8 cellular contexts compared by ENCODE assay signal in the genomic region with DNA sequence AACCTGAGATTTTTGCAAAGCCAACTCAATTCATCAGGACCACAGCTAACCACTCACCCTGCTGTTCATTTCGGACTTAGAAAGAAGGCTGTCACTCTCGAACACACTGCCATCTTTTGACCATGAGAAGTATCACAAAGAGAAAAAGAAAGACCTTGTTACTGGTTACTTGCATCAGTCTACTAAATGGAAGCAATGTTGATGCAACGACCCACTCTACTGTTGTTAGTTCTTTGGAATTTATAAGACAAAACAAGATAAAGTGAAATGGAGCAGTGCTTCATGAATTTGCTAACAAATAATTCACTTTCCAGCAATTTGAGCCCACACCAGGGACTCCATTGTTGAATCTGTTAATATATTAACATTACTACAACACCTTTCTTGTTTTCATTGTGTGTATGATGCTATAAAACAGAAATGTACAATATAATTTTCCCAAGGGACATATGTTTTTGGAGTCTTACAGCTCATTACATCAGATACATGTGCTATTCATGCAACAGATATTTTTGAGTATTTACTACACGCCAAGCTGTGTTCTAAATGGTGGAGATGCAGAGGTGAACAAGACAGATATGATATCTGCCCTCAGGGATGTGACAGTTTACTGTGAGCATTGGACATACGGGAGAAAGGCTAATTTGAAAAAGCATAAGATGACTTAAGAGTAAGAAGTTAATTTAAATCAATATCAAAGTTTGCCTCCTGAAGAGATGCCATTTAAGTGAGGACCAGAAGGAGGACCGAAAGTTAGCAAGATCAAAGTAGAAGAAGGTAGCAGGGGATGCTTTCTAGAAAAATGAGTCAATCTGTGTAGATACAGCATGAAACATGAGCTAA.
DNase-seq lines count a peak whose midpoint lies in the region; ATAC-seq, FAIRE-seq and TF ChIP-seq lines count a peak whose summit lies in the region.

No MANE protein-coding gene starts in this region.

- no peak overlapping the region for H3K9ac ChIP-seq in smooth muscle cell (ENCODE audit: low read depth)

- H2AFZ ChIP-seq in smooth muscle cell (ENCODE audit: low read depth) = peak overlapping the region; percentile 26

- H3K4me1 ChIP-seq in smooth muscle cell (ENCODE audit: low read depth) = peaks cover 15% of the 10 kb centered on the region

- H3K27ac Mint-ChIP-seq in activated T-helper 17 cell treated with anti-CD3 and anti-CD28 coated beads, Interleukin-2, amount 50 U/mL, for 72 hours = no peak overlapping the region

- H3K4me3 Mint-ChIP-seq in activated T-helper 17 cell treated with anti-CD3 and anti-CD28 coated beads, Interleukin-2, amount 50 U/mL, for 72 hours = no peak overlapping the region

- TF ChIP-seq CTCF in AG09309 (IDR thresholded peaks at IDR 0.05; ENCODE audit: control insufficient read depth, insufficient read depth, low read depth, low read length, missing control alignments) (peak; percentile 66), smooth muscle cell (IDR thresholded peaks at IDR 0.05; ENCODE audit: borderline replicate concordance, insufficient read depth, poor library complexity, severe bottlenecking) (peak; percentile 51)

- H3F3A ChIP-seq in smooth muscle cell (ENCODE audit: low read depth) = peaks cover 16% of the 10 kb centered on the region

- no peaks in the 10 kb centered on the region for H3K36me3 ChIP-seq in smooth muscle cell (ENCODE audit: low read depth)

- peak overlapping the region; percentile 22 for H3K4me2 ChIP-seq in smooth muscle cell

- DNase-seq in AG09309 (ENCODE audit: low read depth) (peak; percentile 84), GM12891 (ENCODE audit: insufficient read length, low spot score) (no peak), NCI-H1105 (lab: John Stamatoyannopoulos, UW) (peak; percentile 41), left ventricle myocardium superior (no peak), smooth muscle cell (lab: John Stamatoyannopoulos, UW; ENCODE audit: unreplicated experiment) (no peak), cerebellar nuclear complex (lab: John Stamatoyannopoulos, UW) (no peak)

- intact Hi-C loops in left ventricle myocardium superior (cut with micrococcal nuclease) = loop anchor here (2.0 kb wide), 1 partner anchor 155 kb away; no protein-coding TSS in a partner anchor

- no peaks in the 10 kb centered on the region for H3K9me3 Mint-ChIP-seq in activated T-helper 17 cell treated with anti-CD3 and anti-CD28 coated beads, Interleukin-2, amount 50 U/mL, for 72 hours

- H3K79me2 ChIP-seq in smooth muscle cell (ENCODE audit: low read depth) = no peaks in the 10 kb centered on the region

- WGBS in smooth muscle cell (ENCODE audit: low lambda C conversion rate) = 39% methylated on average over 6 of the region's 6 CpGs

- H3K27me3 ChIP-seq in smooth muscle cell (ENCODE audit: low read depth) = no peaks in the 10 kb centered on the region

- FAIRE-seq in GM12891 (lab: Jason Lieb, UNC) = peak; percentile 45

- no peaks in the 10 kb centered on the region for H4K20me1 ChIP-seq in smooth muscle cell (ENCODE audit: low read depth)

- ATAC-seq in HG02759 (IDR thresholded peaks at IDR 0.05; ENCODE audit: unreplicated experiment) (peak; percentile 87), left ventricle myocardium superior (peak; percentile 71)
- peak; percentile 45 for ATAC-seq in activated T-helper 17 cell treated with anti-CD3 and anti-CD28 coated beads, Interleukin-2, amount 50 U/mL, for 72 hours (replicated peaks)

- no peak for TF ChIP-seq POLR2A in GM12891 (IDR thresholded peaks at IDR 0.05; ENCODE audit: low read depth, low read length)

- no peaks in the 10 kb centered on the region for H3K36me3 Mint-ChIP-seq in activated T-helper 17 cell treated with anti-CD3 and anti-CD28 coated beads, Interleukin-2, amount 50 U/mL, for 72 hours (ENCODE audit: low read depth)

- H3K4me3 ChIP-seq in AG09309 (ENCODE audit: control insufficient read depth, low read depth, low read length) = no peak overlapping the region
- no peak overlapping the region for H3K4me3 ChIP-seq in smooth muscle cell

- no peaks in the 10 kb centered on the region for H3K9me3 ChIP-seq in smooth muscle cell (replicated peaks; ENCODE audit: low read depth)

- no peaks in the 10 kb centered on the region for H3K4me1 Mint-ChIP-seq in activated T-helper 17 cell treated with anti-CD3 and anti-CD28 coated beads, Interleukin-2, amount 50 U/mL, for 72 hours

- peaks cover 4% of the 10 kb centered on the region for H3K27me3 Mint-ChIP-seq in activated T-helper 17 cell treated with anti-CD3 and anti-CD28 coated beads, Interleukin-2, amount 50 U/mL, for 72 hours

- H3K27ac ChIP-seq in smooth muscle cell (ENCODE audit: low read depth) = peak overlapping the region; percentile 53

TF ChIP-seq in GM12891, 5 proteins besides CTCF, POLR2A, EP300 and RAD21:
- TF ChIP-seq SPI1 (IDR thresholded peaks at IDR 0.05; ENCODE audit: low read depth, low read length) (no peak), PAX5 (IDR thresholded peaks at IDR 0.05; ENCODE audit: insufficient read depth, low read length, severe bottlenecking) (no peak), TAF1 (IDR thresholded peaks at IDR 0.05; ENCODE audit: low read depth, low read length) (no peak), POU2F2 (IDR thresholded peaks at IDR 0.05; ENCODE audit: low read depth, low read length) (no peak), POLR2AphosphoS5 (IDR thresholded peaks at IDR 0.05; ENCODE audit: low read depth, low read length) (no peak)

Comparison
In these comparisons a context has a peak if more than half of its experiments do, and no peak if none do; other contexts are left out.
1. DNase-seq: peak in AG09309 (single experiment) and NCI-H1105 (single experiment); none in GM12891 (single experiment), left ventricle myocardium superior (single experiment), smooth muscle cell (single experiment) and cerebellar nuclear complex (0 of 2).
2. Peak in every context shown above with its lines, with median percentiles within 50 percentile points of each other: ATAC-seq.